Comparison of ENCODE assay signal across 1 cellular context in the genomic region with DNA sequence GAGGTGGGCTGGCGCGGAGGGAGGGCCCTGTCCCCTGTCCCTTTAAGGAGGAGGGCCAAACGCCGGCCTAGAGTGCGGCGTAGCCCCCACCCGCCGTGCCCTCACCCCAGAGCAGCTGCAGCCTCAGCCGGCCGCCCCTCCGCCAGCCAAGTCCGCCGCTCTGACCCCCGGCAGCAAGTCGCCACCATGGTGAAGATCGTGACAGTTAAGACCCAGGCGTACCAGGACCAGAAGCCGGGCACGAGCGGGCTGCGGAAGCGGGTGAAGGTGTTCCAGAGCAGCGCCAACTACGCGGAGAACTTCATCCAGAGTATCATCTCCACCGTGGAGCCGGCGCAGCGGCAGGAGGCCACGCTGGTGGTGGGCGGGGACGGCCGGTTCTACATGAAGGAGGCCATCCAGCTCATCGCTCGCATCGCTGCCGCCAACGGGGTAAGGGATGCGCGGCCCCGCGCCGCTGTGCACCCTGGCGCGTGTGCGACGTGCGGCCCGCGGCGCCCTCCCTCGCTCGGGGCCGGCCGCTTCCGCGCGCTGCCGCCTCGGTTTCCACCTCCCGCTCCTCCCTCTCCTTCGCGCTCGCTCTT.
TF ChIP-seq lines count a peak whose summit lies in the region.

Gene PGM1 (plus strand): TSS at position 109 of the 584 bp plus-strand sequence. CDS start 78 bp downstream, at position 187.

TF ChIP-seq in HEK293, 187 proteins besides CTCF, POLR2A, EP300 and RAD21 (continued from another document and continues in another):
- TF ChIP-seq, protein P1, sequence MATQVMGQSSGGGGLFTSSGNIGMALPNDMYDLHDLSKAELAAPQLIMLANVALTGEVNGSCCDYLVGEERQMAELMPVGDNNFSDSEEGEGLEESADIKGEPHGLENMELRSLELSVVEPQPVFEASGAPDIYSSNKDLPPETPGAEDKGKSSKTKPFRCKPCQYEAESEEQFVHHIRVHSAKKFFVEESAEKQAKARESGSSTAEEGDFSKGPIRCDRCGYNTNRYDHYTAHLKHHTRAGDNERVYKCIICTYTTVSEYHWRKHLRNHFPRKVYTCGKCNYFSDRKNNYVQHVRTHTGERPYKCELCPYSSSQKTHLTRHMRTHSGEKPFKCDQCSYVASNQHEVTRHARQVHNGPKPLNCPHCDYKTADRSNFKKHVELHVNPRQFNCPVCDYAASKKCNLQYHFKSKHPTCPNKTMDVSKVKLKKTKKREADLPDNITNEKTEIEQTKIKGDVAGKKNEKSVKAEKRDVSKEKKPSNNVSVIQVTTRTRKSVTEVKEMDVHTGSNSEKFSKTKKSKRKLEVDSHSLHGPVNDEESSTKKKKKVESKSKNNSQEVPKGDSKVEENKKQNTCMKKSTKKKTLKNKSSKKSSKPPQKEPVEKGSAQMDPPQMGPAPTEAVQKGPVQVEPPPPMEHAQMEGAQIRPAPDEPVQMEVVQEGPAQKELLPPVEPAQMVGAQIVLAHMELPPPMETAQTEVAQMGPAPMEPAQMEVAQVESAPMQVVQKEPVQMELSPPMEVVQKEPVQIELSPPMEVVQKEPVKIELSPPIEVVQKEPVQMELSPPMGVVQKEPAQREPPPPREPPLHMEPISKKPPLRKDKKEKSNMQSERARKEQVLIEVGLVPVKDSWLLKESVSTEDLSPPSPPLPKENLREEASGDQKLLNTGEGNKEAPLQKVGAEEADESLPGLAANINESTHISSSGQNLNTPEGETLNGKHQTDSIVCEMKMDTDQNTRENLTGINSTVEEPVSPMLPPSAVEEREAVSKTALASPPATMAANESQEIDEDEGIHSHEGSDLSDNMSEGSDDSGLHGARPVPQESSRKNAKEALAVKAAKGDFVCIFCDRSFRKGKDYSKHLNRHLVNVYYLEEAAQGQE (tag by site-specific recombination; IDR thresholded peaks at IDR 0.05) = no peak
- TF ChIP-seq KLF1 (tag by site-specific recombination; IDR thresholded peaks at IDR 0.05) (peak; percentile 24; the same call in 1 of the 2 replicates), ZFP69B (tag by site-specific recombination; IDR thresholded peaks at IDR 0.05) (peak; percentile 49; the same call in 1 of the 2 replicates), ZNF311 (tag by site-specific recombination; IDR thresholded peaks at IDR 0.05; ENCODE audit: borderline replicate concordance) (no peak), SP3 (tag by site-specific recombination; IDR thresholded peaks at IDR 0.05) (peak; percentile 90), ZNF16 (tag by site-specific recombination; IDR thresholded peaks at IDR 0.05; ENCODE audit: low read depth) (no peak), ZNF660 (tag by site-specific recombination; IDR thresholded peaks at IDR 0.05) (peak; percentile 69; the same call in 1 of the 2 replicates), ZBTB8A (tag by site-specific recombination; IDR thresholded peaks at IDR 0.05) (peak; percentile 28; the same call in 1 of the 2 replicates), ZBTB20 (tag by site-specific recombination; IDR thresholded peaks at IDR 0.05) (peak; percentile 77; the same call in 1 of the 2 replicates), ZNF501 (tag by site-specific recombination; IDR thresholded peaks at IDR 0.05) (peak; percentile 75), ZNF843 (tag by site-specific recombination; IDR thresholded peaks at IDR 0.05) (peak; percentile 60; the same call in 1 of the 2 replicates), ZIC2 (tag by site-specific recombination; IDR thresholded peaks at IDR 0.05) (peak; percentile 84), ZNF692 (tag by site-specific recombination; IDR thresholded peaks at IDR 0.05) (peak; percentile 69), ZNF670 (tag by site-specific recombination; IDR thresholded peaks at IDR 0.05; ENCODE audit: low read depth) (no peak), ZBTB26 (tag by site-specific recombination; optimal IDR thresholded peaks at IDR 0.05) (peak; percentile 92), ZBTB21 (tag by site-specific recombination; IDR thresholded peaks at IDR 0.05) (no peak), ZFP37 (tag by site-specific recombination; IDR thresholded peaks at IDR 0.05) (peak; percentile 76; the same call in 1 of the 2 replicates), ZNF394 (tag by site-specific recombination; IDR thresholded peaks at IDR 0.05; ENCODE audit: borderline replicate concordance) (peak; percentile 70; the same call in 1 of the 2 replicates), ZNF624 (tag by site-specific recombination; IDR thresholded peaks at IDR 0.05) (no peak), ZNF366 (tag by site-specific recombination; conservative IDR thresholded peaks at IDR 0.05) (no peak), ZSCAN30 (tag by site-specific recombination; IDR thresholded peaks at IDR 0.05) (peak; percentile 63; the same call in 1 of the 2 replicates), GLIS2 (tag by site-specific recombination; IDR thresholded peaks at IDR 0.05) (peak; percentile 93), ZBTB11 (tag by site-specific recombination; conservative IDR thresholded peaks at IDR 0.05; ENCODE audit: low read depth) (peak; percentile 44; the same call in 1 of the 2 replicates), ZFHX2 (tag by site-specific recombination; conservative IDR thresholded peaks at IDR 0.05) (peak; percentile 74), ZNF600 (tag by site-specific recombination; IDR thresholded peaks at IDR 0.05) (peak; percentile 94), ZNF561 (tag by site-specific recombination; IDR thresholded peaks at IDR 0.05; ENCODE audit: borderline replicate concordance) (peak; percentile 63), YY1 (tag by site-specific recombination; IDR thresholded peaks at IDR 0.05) (0 out of 2 replicates have a peak, but pooled peaks have one; percentile 10), ZNF24 (tag by site-specific recombination; IDR thresholded peaks at IDR 0.05) (peak; percentile 74; the same call in 1 of the 2 replicates), PRDM6 (tag by site-specific recombination; IDR thresholded peaks at IDR 0.05) (no peak), GLIS1 (tag by site-specific recombination; IDR thresholded peaks at IDR 0.05) (peak; percentile 74)
- TF ChIP-seq, protein P2, sequence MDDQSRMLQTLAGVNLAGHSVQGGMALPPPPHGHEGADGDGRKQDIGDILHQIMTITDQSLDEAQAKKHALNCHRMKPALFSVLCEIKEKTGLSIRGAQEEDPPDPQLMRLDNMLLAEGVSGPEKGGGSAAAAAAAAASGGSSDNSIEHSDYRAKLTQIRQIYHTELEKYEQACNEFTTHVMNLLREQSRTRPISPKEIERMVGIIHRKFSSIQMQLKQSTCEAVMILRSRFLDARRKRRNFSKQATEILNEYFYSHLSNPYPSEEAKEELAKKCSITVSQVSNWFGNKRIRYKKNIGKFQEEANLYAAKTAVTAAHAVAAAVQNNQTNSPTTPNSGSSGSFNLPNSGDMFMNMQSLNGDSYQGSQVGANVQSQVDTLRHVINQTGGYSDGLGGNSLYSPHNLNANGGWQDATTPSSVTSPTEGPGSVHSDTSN (CRISPR knock-in tag; IDR thresholded peaks at IDR 0.05) = peak; percentile 83
- TF ChIP-seq, protein P3, sequence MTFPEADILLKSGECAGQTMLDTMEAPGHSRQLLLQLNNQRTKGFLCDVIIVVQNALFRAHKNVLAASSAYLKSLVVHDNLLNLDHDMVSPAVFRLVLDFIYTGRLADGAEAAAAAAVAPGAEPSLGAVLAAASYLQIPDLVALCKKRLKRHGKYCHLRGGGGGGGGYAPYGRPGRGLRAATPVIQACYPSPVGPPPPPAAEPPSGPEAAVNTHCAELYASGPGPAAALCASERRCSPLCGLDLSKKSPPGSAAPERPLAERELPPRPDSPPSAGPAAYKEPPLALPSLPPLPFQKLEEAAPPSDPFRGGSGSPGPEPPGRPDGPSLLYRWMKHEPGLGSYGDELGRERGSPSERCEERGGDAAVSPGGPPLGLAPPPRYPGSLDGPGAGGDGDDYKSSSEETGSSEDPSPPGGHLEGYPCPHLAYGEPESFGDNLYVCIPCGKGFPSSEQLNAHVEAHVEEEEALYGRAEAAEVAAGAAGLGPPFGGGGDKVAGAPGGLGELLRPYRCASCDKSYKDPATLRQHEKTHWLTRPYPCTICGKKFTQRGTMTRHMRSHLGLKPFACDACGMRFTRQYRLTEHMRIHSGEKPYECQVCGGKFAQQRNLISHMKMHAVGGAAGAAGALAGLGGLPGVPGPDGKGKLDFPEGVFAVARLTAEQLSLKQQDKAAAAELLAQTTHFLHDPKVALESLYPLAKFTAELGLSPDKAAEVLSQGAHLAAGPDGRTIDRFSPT (tag by site-specific recombination; IDR thresholded peaks at IDR 0.05) = peak; percentile 76
- TF ChIP-seq, protein P4, sequence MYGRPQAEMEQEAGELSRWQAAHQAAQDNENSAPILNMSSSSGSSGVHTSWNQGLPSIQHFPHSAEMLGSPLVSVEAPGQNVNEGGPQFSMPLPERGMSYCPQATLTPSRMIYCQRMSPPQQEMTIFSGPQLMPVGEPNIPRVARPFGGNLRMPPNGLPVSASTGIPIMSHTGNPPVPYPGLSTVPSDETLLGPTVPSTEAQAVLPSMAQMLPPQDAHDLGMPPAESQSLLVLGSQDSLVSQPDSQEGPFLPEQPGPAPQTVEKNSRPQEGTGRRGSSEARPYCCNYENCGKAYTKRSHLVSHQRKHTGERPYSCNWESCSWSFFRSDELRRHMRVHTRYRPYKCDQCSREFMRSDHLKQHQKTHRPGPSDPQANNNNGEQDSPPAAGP (tag by site-specific recombination; IDR thresholded peaks at IDR 0.05) = peak; percentile 29; the same call in 1 of the 2 replicates
- TF ChIP-seq, protein P5, sequence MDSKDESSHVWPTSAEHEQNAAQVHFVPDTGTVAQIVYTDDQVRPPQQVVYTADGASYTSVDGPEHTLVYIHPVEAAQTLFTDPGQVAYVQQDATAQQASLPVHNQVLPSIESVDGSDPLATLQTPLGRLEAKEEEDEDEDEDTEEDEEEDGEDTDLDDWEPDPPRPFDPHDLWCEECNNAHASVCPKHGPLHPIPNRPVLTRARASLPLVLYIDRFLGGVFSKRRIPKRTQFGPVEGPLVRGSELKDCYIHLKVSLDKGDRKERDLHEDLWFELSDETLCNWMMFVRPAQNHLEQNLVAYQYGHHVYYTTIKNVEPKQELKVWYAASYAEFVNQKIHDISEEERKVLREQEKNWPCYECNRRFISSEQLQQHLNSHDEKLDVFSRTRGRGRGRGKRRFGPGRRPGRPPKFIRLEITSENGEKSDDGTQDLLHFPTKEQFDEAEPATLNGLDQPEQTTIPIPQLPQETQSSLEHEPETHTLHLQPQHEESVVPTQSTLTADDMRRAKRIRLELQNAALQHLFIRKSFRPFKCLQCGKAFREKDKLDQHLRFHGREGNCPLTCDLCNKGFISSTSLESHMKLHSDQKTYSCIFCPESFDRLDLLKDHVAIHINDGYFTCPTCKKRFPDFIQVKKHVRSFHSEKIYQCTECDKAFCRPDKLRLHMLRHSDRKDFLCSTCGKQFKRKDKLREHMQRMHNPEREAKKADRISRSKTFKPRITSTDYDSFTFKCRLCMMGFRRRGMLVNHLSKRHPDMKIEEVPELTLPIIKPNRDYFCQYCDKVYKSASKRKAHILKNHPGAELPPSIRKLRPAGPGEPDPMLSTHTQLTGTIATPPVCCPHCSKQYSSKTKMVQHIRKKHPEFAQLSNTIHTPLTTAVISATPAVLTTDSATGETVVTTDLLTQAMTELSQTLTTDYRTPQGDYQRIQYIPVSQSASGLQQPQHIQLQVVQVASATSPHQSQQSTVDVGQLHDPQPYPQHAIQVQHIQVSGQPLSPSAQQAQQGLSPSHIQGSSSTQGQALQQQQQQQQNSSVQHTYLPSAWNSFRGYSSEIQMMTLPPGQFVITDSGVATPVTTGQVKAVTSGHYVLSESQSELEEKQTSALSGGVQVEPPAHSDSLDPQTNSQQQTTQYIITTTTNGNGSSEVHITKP (tag by site-specific recombination; IDR thresholded peaks at IDR 0.05) = peak; percentile 55
